In genomic region chr12:68746572-68747180, GRCh38 we compare ENCODE assay signal across 8 cellular contexts. TPM values are rescaled to one million over a fixed set of nuclear protein-coding genes. Genes with fewer than 3 reads are reported as not detected.
DNase-seq lines count a peak whose midpoint lies in the region; ATAC-seq and TF ChIP-seq lines count a peak whose summit lies in the region.

No MANE protein-coding gene starts in this region.

- H3K4me3 ChIP-seq in duodenal mucosa (ENCODE audit: low read depth in 1 of 2, low read length in 2 of 2) (peak overlapping the region; percentile 73 to 92), right lobe of liver (peak overlapping the region; percentile 76 to 84 (median 80))

- H3K27me3 ChIP-seq in duodenal mucosa (ENCODE audit: control insufficient read depth in 1 of 2, insufficient read depth in 2 of 2, low read length in 2 of 2) (no peaks in the 10 kb centered on the region), right lobe of liver (no peaks in the 10 kb centered on the region)

- WGBS in right lobe of liver (ENCODE audit: insufficient coverage, low coverage, low lambda C conversion rate, missing lambda C conversion rate): under 1% methylated on average over 15 of the region's 15 CpGs

- TF ChIP-seq CTCF in right lobe of liver (IDR thresholded peaks at IDR 0.05): no peak

- H3K36me3 ChIP-seq in duodenal mucosa (ENCODE audit: control insufficient read depth in 1 of 2, insufficient read depth in 2 of 2, low read length in 2 of 2) (peaks cover 0 to 8% of the 10 kb centered on the region in 2 donors), right lobe of liver (peaks cover 0 to 4% (median 0%) of the 10 kb centered on the region in 4 donors)

- H3K9me3 ChIP-seq in duodenal mucosa (ENCODE audit: control insufficient read depth in 1 of 2, low read length in 2 of 2): no peaks in the 10 kb centered on the region
- no peaks in the 10 kb centered on the region for H3K9me3 ChIP-seq in right lobe of liver

- H3K4me1 ChIP-seq in duodenal mucosa (ENCODE audit: control insufficient read depth in 1 of 2, insufficient read depth in 2 of 2, low read length in 2 of 2) (peaks cover 8 to 9% of the 10 kb centered on the region in 2 donors), right lobe of liver (peaks cover 0 to 14% (median 6%) of the 10 kb centered on the region in 4 donors)

- peak overlapping the region; percentile 56 to 89 for H3K9ac ChIP-seq in duodenal mucosa (ENCODE audit: low read depth in 1 of 2, low read length in 2 of 2)

- H3K27ac ChIP-seq in duodenal mucosa (ENCODE audit: low read depth, low read length) (no peak overlapping the region), right lobe of liver (peak overlapping the region; percentile 28 to 80 (median 66))

- DNase-seq in SIG-M5 treated with dmso at 0.1 percent for 504 hours (lab: John Stamatoyannopoulos, UW; ENCODE audit: unreplicated experiment) (peak; percentile 45), SIG-M5 (lab: John Stamatoyannopoulos, UW) (no peak), NCI-H1694 treated with DMSO at 0.1 percent for 48 hours (lab: John Stamatoyannopoulos, UW) (peak; percentile 8), right lobe of liver (peak; percentile 67 to 76 (median 71))
- DNase-seq in activated CD4-positive, alpha-beta T cell treated with anti-CD3 and anti-CD28 coated beads, Interleukin-2, amount 50 U/mL, for 1 hour: peak; percentile 17
- DNase-seq in stimulated activated CD4-positive, alpha-beta T cell treated with anti-CD3 and anti-CD28 coated beads, Interleukin-4, amount 100 ng/mL, for 4 hours: peak; percentile 4 to 11

- ATAC-seq in HG02884 (IDR thresholded peaks at IDR 0.05; ENCODE audit: unreplicated experiment) (peak; percentile 29), right lobe of liver (peak; percentile 65 to 70 (median 68))

- intact Hi-C loops in right lobe of liver (cut with DNase I): no loop called here

- no peak for TF ChIP-seq POLR2A in right lobe of liver (IDR thresholded peaks at IDR 0.05)

RNA-seq across cellular contexts. Expression of gene SLC35E3, which starts 0.7 kb away (rescaled TPM):
- total RNA-seq in right lobe of liver: 1 to 10 TPM; 2.4 to 7.7 (median 6.7) TPM

RNA-seq across cellular contexts. Expression of gene NUP107, which starts 59.9 kb away (rescaled TPM):
- 10 to 100 TPM in 4 of 6 experiments, 1 to 10 TPM in 2; 9.6 to 17.7 (median 11.9) TPM for total RNA-seq in right lobe of liver
